ENCODE assay signal across 1 cellular context in genomic region chr13:77425705-77426104, GRCh38.
TF ChIP-seq lines count a peak whose summit lies in the region.

No MANE protein-coding gene starts in this region.

TF ChIP-seq in GM23338, 12 proteins besides CTCF, POLR2A, EP300 and RAD21 (continued from another document):
- TF ChIP-seq ZNF462 (CRISPR knock-in tag; IDR thresholded peaks at IDR 0.05) (no peak), JUNB (IDR thresholded peaks at IDR 0.05; ENCODE audit: unreplicated experiment) (no peak), EZH2phosphoT487 (IDR thresholded peaks at IDR 0.05; ENCODE audit: unreplicated experiment) (no peak), ZNF331 (CRISPR knock-in tag; IDR thresholded peaks at IDR 0.05; ENCODE audit: low read depth) (no peak), CREB1 (CRISPR knock-in tag; IDR thresholded peaks at IDR 0.05; ENCODE audit: low read depth) (no peak), ETS1 (IDR thresholded peaks at IDR 0.05) (no peak)
